Comparison of ENCODE assay signal across 8 cellular contexts in genomic region chr11:40293655-40294342, GRCh38.
DNase-seq lines count a peak whose midpoint lies in the region; ATAC-seq and TF ChIP-seq lines count a peak whose summit lies in the region.

No MANE protein-coding gene starts in this region.

- peak; percentile 99 for ATAC-seq in GM21360 (IDR thresholded peaks at IDR 0.05; ENCODE audit: unreplicated experiment)
- ATAC-seq in HG03575 (IDR thresholded peaks at IDR 0.05; ENCODE audit: extremely low read depth, insufficient number of reproducible peaks, low FRiP score, unreplicated experiment) = peak; percentile 95

- peak; percentile 84 for DNase-seq in ELR (ENCODE audit: low read depth)
- DNase-seq in NT2/D1 (ENCODE audit: low read depth, low spot score) = peak; percentile 86
- DNase-seq in right atrium auricular region (ENCODE audit: low spot score) = peak; percentile 82
- peak; percentile 99 for DNase-seq in pons (ENCODE audit: low spot score)
- DNase-seq in cortex of kidney (lab: John Stamatoyannopoulos, UW) = no peak

- peaks cover 26% of the 10 kb centered on the region for H3K27me3 ChIP-seq in NT2/D1 (ENCODE audit: insufficient read depth, insufficient read length)
- H3K27me3 ChIP-seq in right atrium auricular region = no peaks in the 10 kb centered on the region

- H3K27ac ChIP-seq in angular gyrus (ENCODE audit: low read depth, low read length) (peak overlapping the region; percentile 98), right atrium auricular region (peak overlapping the region; percentile 65 to 69)

- TF ChIP-seq CTCF in right atrium auricular region (IDR thresholded peaks at IDR 0.05) = peak; percentile 64 to 84

- H3K4me1 ChIP-seq in NT2/D1 (ENCODE audit: insufficient read depth, insufficient read length) (no peaks in the 10 kb centered on the region), right atrium auricular region (peaks cover 0 to 6% of the 10 kb centered on the region in 2 donors)

- H3K4me3 ChIP-seq in NT2/D1 (ENCODE audit: insufficient read length, low read depth) (peak overlapping the region; percentile 62), right atrium auricular region (peak overlapping the region; percentile 35 to 56)

- H3K9ac ChIP-seq in NT2/D1 (ENCODE audit: insufficient read length, low read depth) = peak overlapping the region; percentile 87

- H3K9me3 ChIP-seq in NT2/D1 (ENCODE audit: insufficient read depth, low read length) (no peaks in the 10 kb centered on the region), right atrium auricular region (no peaks in the 10 kb centered on the region)

- H3K36me3 ChIP-seq in NT2/D1 (ENCODE audit: insufficient read depth, insufficient read length, low read length) (no peaks in the 10 kb centered on the region), right atrium auricular region (no peaks in the 10 kb centered on the region)
